Comparison of ENCODE assay signal across 9 cellular contexts in genomic region chr7:129401968-129402860, GRCh38. TPM values are rescaled to one million over a fixed set of nuclear protein-coding genes. Genes with fewer than 3 reads are reported as not detected.
DNase-seq lines count a peak whose midpoint lies in the region; ATAC-seq and TF ChIP-seq lines count a peak whose summit lies in the region.
"Had no signal": no experiment of that assay in that cellular context is flagged by ENCODE, and none has a peak within 500 bp of the region (broad histone marks: within the 10 kb centered on the region; RNA-seq: fewer than 3 reads in every experiment).

No MANE protein-coding gene starts in this region.

- H3K4me3 ChIP-seq in HUES48 (ENCODE audit: low read depth, low read length): no peak overlapping the region
- H3K4me3 ChIP-seq in upper lobe of right lung: no peak overlapping the region

- H3K27ac ChIP-seq in HUES48 (ENCODE audit: low read depth, low read length): peak overlapping the region; percentile 4
- no peak overlapping the region for H3K27ac ChIP-seq in upper lobe of right lung

- intact Hi-C loops in upper lobe of right lung (cut with DNase I): no loop called here

- no peak for TF ChIP-seq CTCF in upper lobe of right lung (IDR thresholded peaks at IDR 0.05)

- ATAC-seq in GM18870 (IDR thresholded peaks at IDR 0.05; ENCODE audit: unreplicated experiment) (no peak), upper lobe of right lung (no peak), GM21576 (IDR thresholded peaks at IDR 0.05; ENCODE audit: unreplicated experiment) (no peak)

- H3K9me3 ChIP-seq in HUES48 (ENCODE audit: control insufficient read depth, insufficient read depth, low read length): no peaks in the 10 kb centered on the region
- H3K9me3 ChIP-seq in upper lobe of right lung: no peaks in the 10 kb centered on the region

- H3K9ac ChIP-seq in HUES48 (ENCODE audit: low read depth, low read length): no peak overlapping the region

- H3K4me1 ChIP-seq in HUES48 (ENCODE audit: control insufficient read depth, insufficient read depth, low read length): peaks cover 11% of the 10 kb centered on the region
- no peaks in the 10 kb centered on the region for H3K4me1 ChIP-seq in upper lobe of right lung

- peaks cover 31% of the 10 kb centered on the region for H3K36me3 ChIP-seq in HUES48 (ENCODE audit: control insufficient read depth, insufficient read depth, low read length)
- H3K36me3 ChIP-seq in upper lobe of right lung: peaks cover 64% of the 10 kb centered on the region

- DNase-seq in activated T-cell treated with anti-CD3 and anti-CD28 coated beads for 24 hours (ENCODE audit: low read depth) (peak; percentile 9), activated T-cell treated with anti-CD3 and anti-CD28 coated beads for 4 hours (no peak), upper lobe of right lung (no peak)
- peak; percentile 16 for DNase-seq in activated naive CD4-positive, alpha-beta T cell treated with anti-CD3 and anti-CD28 coated beads, Interleukin-2, amount 50 U/mL, for 16 hours
- DNase-seq in stimulated activated CD8-positive, alpha-beta memory T cell treated with anti-CD3 and anti-CD28 coated beads, Interleukin-4, amount 100 ng/mL, for 48 hours: peak; percentile 43
- DNase-seq: CD4-positive, alpha-beta memory T cell had no signal

- H3K27me3 ChIP-seq in HUES48 (ENCODE audit: control insufficient read depth, insufficient read depth, low read length) (no peaks in the 10 kb centered on the region), upper lobe of right lung (no peaks in the 10 kb centered on the region)

RNA-seq across cellular contexts. Expression of gene STRIP2, which starts 32.0 kb away (rescaled TPM):
- 1.3 TPM for total RNA-seq in upper lobe of right lung

Comparison
In these comparisons a context has a peak if more than half of its experiments do, and no peak if none do; other contexts are left out.
1. DNase-seq: peak in activated T-cell treated with anti-CD3 and anti-CD28 coated beads for 24 hours (single experiment), activated naive CD4-positive, alpha-beta T cell treated with anti-CD3 and anti-CD28 coated beads, Interleukin-2, amount 50 U/mL, for 16 hours (single experiment) and stimulated activated CD8-positive, alpha-beta memory T cell treated with anti-CD3 and anti-CD28 coated beads, Interleukin-4, amount 100 ng/mL, for 48 hours (single experiment); none in activated T-cell treated with anti-CD3 and anti-CD28 coated beads for 4 hours (single experiment) and upper lobe of right lung (single experiment).